8 cellular contexts compared by ENCODE assay signal in genomic region chr12:131463165-131463564, GRCh38.
"Had no signal": no experiment of that assay in that cellular context is flagged by ENCODE, and none has a peak within 500 bp of the region (broad histone marks: within the 10 kb centered on the region; RNA-seq: fewer than 3 reads in every experiment).

No MANE protein-coding gene starts in this region.

- H3K27ac Mint-ChIP-seq: HFFc6 had no signal

- H3K4me3 Mint-ChIP-seq: HFFc6 had no signal

- H3K9ac ChIP-seq: GM23248 had no signal

- H2AFZ ChIP-seq: GM23248 had no signal

- DNase-seq: GM23248, GOT3, H7, HCEC 1CT, HFFc6, IMR-90, KG1 had no signal

- H3K27ac ChIP-seq: GM23248, HL-60 had no signal
